ENCODE assay signal across 17 cellular contexts in genomic region chr1:169049258-169049936, GRCh38. TPM values are rescaled to one million over a fixed set of nuclear protein-coding genes. Genes with fewer than 3 reads are reported as not detected.
DNase-seq lines count a peak whose midpoint lies in the region; ATAC-seq, FAIRE-seq and TF ChIP-seq lines count a peak whose summit lies in the region.
"Had no signal": no experiment of that assay in that cellular context is flagged by ENCODE, and none has a peak within 500 bp of the region (broad histone marks: within the 10 kb centered on the region; RNA-seq: fewer than 3 reads in every experiment).

No MANE protein-coding gene starts in this region.

- no peaks in the 10 kb centered on the region for H3K36me3 ChIP-seq in kidney (ENCODE audit: control insufficient read depth in 1 of 2, insufficient read depth in 2 of 2, low read length in 2 of 2)
- H3K36me3 ChIP-seq: uterus had no signal

- H3K36me3 Mint-ChIP-seq in activated T-cell treated with anti-CD3 and anti-CD28 coated beads, Interleukin-2, amount 50 U/mL, for 24 hours (ENCODE audit: low read depth): no peaks in the 10 kb centered on the region
- H3K36me3 Mint-ChIP-seq: naive thymus-derived CD8-positive, alpha-beta T cell had no signal

- H3K4me3 Mint-ChIP-seq in activated T-cell treated with anti-CD3 and anti-CD28 coated beads, Interleukin-2, amount 50 U/mL, for 24 hours: peak overlapping the region; percentile 21
- H3K4me3 Mint-ChIP-seq: activated B cell treated with CpG ODN at 0.5 μM for 24 hours; central memory CD8-positive, alpha-beta T cell; naive thymus-derived CD8-positive, alpha-beta T cell had no signal

- no peaks in the 10 kb centered on the region for H3K9me3 Mint-ChIP-seq in activated T-cell treated with anti-CD3 and anti-CD28 coated beads, Interleukin-2, amount 50 U/mL, for 24 hours
- H3K9me3 Mint-ChIP-seq: activated B cell treated with CpG ODN at 0.5 μM for 24 hours; central memory CD8-positive, alpha-beta T cell; naive thymus-derived CD8-positive, alpha-beta T cell had no signal

- H3K9me3 ChIP-seq in kidney (ENCODE audit: control insufficient read depth in 1 of 2, low read length in 2 of 2): no peaks in the 10 kb centered on the region
- H3K9me3 ChIP-seq: psoas muscle, uterus had no signal

- peak overlapping the region; percentile 8 to 36 for H3K27ac ChIP-seq in kidney (ENCODE audit: low read depth in 2 of 2, low read length in 2 of 2)
- H3K27ac ChIP-seq: psoas muscle, uterus had no signal

- DNase-seq in activated T-cell treated with anti-CD3 and anti-CD28 coated beads for 48 hours (ENCODE audit: low read depth) (peak; percentile 29), kidney (no peak), germinal center (ENCODE audit: low spot score) (no peak), OCI-M2 (lab: John Stamatoyannopoulos, UW; ENCODE audit: unreplicated experiment) (no peak)
- DNase-seq in activated T-cell treated with anti-CD3 and anti-CD28 coated beads, Interleukin-2, amount 50 U/mL, for 1 hour: no peak
- peak; percentile 40 for DNase-seq in activated T-cell treated with anti-CD3 and anti-CD28 coated beads, Interleukin-2, amount 50 U/mL, for 24 hours
- DNase-seq in stimulated activated naive CD8-positive, alpha-beta T cell treated with anti-CD3 and anti-CD28 coated beads, Interleukin-15, Interleukin-2, amounts not matched to agents 100 U/mL and 50 U/mL, for 24 hours: peak; percentile 43
- DNase-seq: activated B cell treated with CpG ODN at 0.5 μM for 24 hours; AML-193; foreskin fibroblast; naive thymus-derived CD8-positive, alpha-beta T cell; NCI-H1694; NCI-H748 treated with DMSO at 0.1 percent for 48 hours; psoas muscle; uterus had no signal

- H3K27ac Mint-ChIP-seq in activated T-cell treated with anti-CD3 and anti-CD28 coated beads, Interleukin-2, amount 50 U/mL, for 24 hours: peak overlapping the region; percentile 32
- H3K27ac Mint-ChIP-seq: activated B cell treated with CpG ODN at 0.5 μM for 24 hours had no signal

- H3K4me1 Mint-ChIP-seq in activated T-cell treated with anti-CD3 and anti-CD28 coated beads, Interleukin-2, amount 50 U/mL, for 24 hours (ENCODE audit: low read depth): peaks cover 64% of the 10 kb centered on the region

- no peak for FAIRE-seq in kidney (lab: Jason Lieb, UNC)

- TF ChIP-seq CTCF in kidney (IDR thresholded peaks at IDR 0.05; ENCODE audit: borderline replicate concordance, extremely low read depth, insufficient read depth): no peak

- no peak overlapping the region for H3K4me3 ChIP-seq in kidney (ENCODE audit: low read length in 2 of 2)
- H3K4me3 ChIP-seq: psoas muscle, uterus had no signal

- ATAC-seq in stimulated activated naive CD8-positive, alpha-beta T cell treated with anti-CD3 and anti-CD28 coated beads, Interleukin-15, Interleukin-2, amounts not matched to agents 100 U/mL and 50 U/mL, for 24 hours: peak; percentile 78
- no peak for ATAC-seq in GM19328 (IDR thresholded peaks at IDR 0.05; ENCODE audit: unreplicated experiment)
- ATAC-seq: naive thymus-derived CD8-positive, alpha-beta T cell; psoas muscle had no signal

- intact Hi-C loops in kidney (cut with DNase I): no loop called here

- H3K27me3 Mint-ChIP-seq in activated T-cell treated with anti-CD3 and anti-CD28 coated beads, Interleukin-2, amount 50 U/mL, for 24 hours: no peaks in the 10 kb centered on the region
- H3K27me3 Mint-ChIP-seq: naive thymus-derived CD8-positive, alpha-beta T cell had no signal

- peaks cover 0 to 4% of the 10 kb centered on the region in 2 donors for H3K4me1 ChIP-seq in kidney (ENCODE audit: control insufficient read depth in 1 of 2, insufficient read depth in 1 of 2, low read depth in 1 of 2, low read length in 2 of 2)
- H3K4me1 ChIP-seq: uterus had no signal

- no peak overlapping the region for H3K9ac ChIP-seq in kidney (ENCODE audit: low read length in 2 of 2)

RNA-seq across cellular contexts. Expression of gene ATP1B1, which starts 57.1 kb away (rescaled TPM):
- total RNA-seq in kidney: 686 TPM
- polyA plus RNA-seq in kidney (ENCODE audit: insufficient read depth, low read depth, low replicate concordance): 1,441 TPM

Comparison
In these comparisons a context has a peak if more than half of its experiments do, and no peak if none do; other contexts are left out.
1. DNase-seq: peak in activated T-cell treated with anti-CD3 and anti-CD28 coated beads for 48 hours (single experiment), activated T-cell treated with anti-CD3 and anti-CD28 coated beads, Interleukin-2, amount 50 U/mL, for 24 hours (single experiment) and stimulated activated naive CD8-positive, alpha-beta T cell treated with anti-CD3 and anti-CD28 coated beads, Interleukin-15, Interleukin-2, amounts not matched to agents 100 U/mL and 50 U/mL, for 24 hours (single experiment); none in activated T-cell treated with anti-CD3 and anti-CD28 coated beads, Interleukin-2, amount 50 U/mL, for 1 hour (single experiment), kidney (single experiment), germinal center (single experiment) and OCI-M2 (single experiment).